In genomic region chr3:122691195-122691594, GRCh38 we compare ENCODE assay signal across 8 cellular contexts. TPM values are rescaled to one million over a fixed set of nuclear protein-coding genes. Genes with fewer than 3 reads are reported as not detected.
DNase-seq lines count a peak whose midpoint lies in the region; ATAC-seq, FAIRE-seq and TF ChIP-seq lines count a peak whose summit lies in the region.
"Had no signal": no experiment of that assay in that cellular context is flagged by ENCODE, and none has a peak within 500 bp of the region (broad histone marks: within the 10 kb centered on the region; RNA-seq: fewer than 3 reads in every experiment).

No MANE protein-coding gene starts in this region.

- peak in 4 of 6 donors; percentile 53 to 72 (median 63) for DNase-seq in pancreas
- no peak for DNase-seq in activated T-cell treated with anti-CD3 and anti-CD28 coated beads for 4 hours
- no peak for DNase-seq in spleen
- DNase-seq in left ventricle myocardium superior = no peak

- H3K27ac ChIP-seq in pancreas (peak overlapping the region in 2 of 4 donors; percentile 6 to 24), spleen (peak overlapping the region in 1 of 8 donors; percentile 1)

- no peaks in the 10 kb centered on the region for H3K27me3 ChIP-seq in pancreas
- no peaks in the 10 kb centered on the region for H3K27me3 ChIP-seq in spleen (replicated peaks in 1 of 7)

- intact Hi-C loops in pancreas (cut with DNase I) = no loop called here
- intact Hi-C loops in spleen (cut with DNase I; ENCODE audit: low total_unique reads) = no loop called here
- intact Hi-C loops in left ventricle myocardium superior (cut with micrococcal nuclease) = no loop called here

- H3K4me1 ChIP-seq in pancreas (peaks cover 4 to 21% (median 16%) of the 10 kb centered on the region in 3 donors), spleen (peaks cover 11 to 43% (median 29%) of the 10 kb centered on the region in 6 donors)

- FAIRE-seq in pancreas (lab: Jason Lieb, UNC) = no peak
- FAIRE-seq: K562 had no signal

- H3K36me3 ChIP-seq in pancreas (peaks cover 0 to 18% (median 0%) of the 10 kb centered on the region in 3 donors), spleen (peaks cover 0 to 52% (median 9%) of the 10 kb centered on the region in 6 donors)

- no peak overlapping the region for H3K4me3 ChIP-seq in pancreas
- no peak overlapping the region for H3K4me3 ChIP-seq in spleen
- H3K4me3 ChIP-seq: K562 had no signal

- H3K9me3 ChIP-seq in pancreas (no peaks in the 10 kb centered on the region), spleen (no peaks in the 10 kb centered on the region)

- ATAC-seq in GM18867 (IDR thresholded peaks at IDR 0.05; ENCODE audit: unreplicated experiment) (peak; percentile 48), HG02870 (IDR thresholded peaks at IDR 0.05; ENCODE audit: unreplicated experiment) (peak; percentile 80), SK-N-SH treated with all-trans-retinoic acid at 6 μM for 48 hours (peak; percentile 57; the same call in 2 of the 3 replicates), pancreas (peak; percentile 83 to 93 (median 88)), left ventricle myocardium superior (no peak)
- ATAC-seq: K562 had no signal

- no peak for TF ChIP-seq POLR2A in spleen (IDR thresholded peaks at IDR 0.05)

- TF ChIP-seq CTCF in pancreas (IDR thresholded peaks at IDR 0.05) (no peak), spleen (IDR thresholded peaks at IDR 0.05 in 8 of 11, conservative IDR thresholded peaks at IDR 0.05 in 3 of 11) (no peak)

- 41 to 46% methylated on average over 4 of the region's 4 CpGs for WGBS in pancreas, 2 donors
- 78 to 94% (median 81%) methylated on average over 4 of the region's 4 CpGs for WGBS in spleen, 5 donors

TF ChIP-seq in SK-N-SH treated with all-trans-retinoic acid at 6 μM for 48 hours, 23 proteins besides CTCF, POLR2A, EP300 and RAD21:
- TF ChIP-seq TSHZ2 (CRISPR knock-in tag; IDR thresholded peaks at IDR 0.05) = no peak
- no peak for TF ChIP-seq ZFP3 (CRISPR knock-in tag; IDR thresholded peaks at IDR 0.05)
- no peak for TF ChIP-seq ESRRG (CRISPR knock-in tag; IDR thresholded peaks at IDR 0.05)
- TF ChIP-seq POU6F1 (CRISPR knock-in tag; IDR thresholded peaks at IDR 0.05; ENCODE audit: borderline replicate concordance, low read depth) = no peak
- no peak for TF ChIP-seq ZC3H10 (CRISPR knock-in tag; IDR thresholded peaks at IDR 0.05)
- TF ChIP-seq ARNTL (CRISPR knock-in tag; IDR thresholded peaks at IDR 0.05; ENCODE audit: borderline replicate concordance, low read depth) = no peak
- no peak for TF ChIP-seq ZNF8 (CRISPR knock-in tag; IDR thresholded peaks at IDR 0.05)
- no peak for TF ChIP-seq CREB5 (CRISPR knock-in tag; IDR thresholded peaks at IDR 0.05; ENCODE audit: low read depth)
- TF ChIP-seq ISL1 (CRISPR knock-in tag; IDR thresholded peaks at IDR 0.05) = no peak
- no peak for TF ChIP-seq ZFP30 (CRISPR knock-in tag; IDR thresholded peaks at IDR 0.05)
- no peak for TF ChIP-seq PATZ1 (CRISPR knock-in tag; IDR thresholded peaks at IDR 0.05; ENCODE audit: borderline replicate concordance)
- TF ChIP-seq CSRNP3 (CRISPR knock-in tag; IDR thresholded peaks at IDR 0.05) = no peak
- no peak for TF ChIP-seq BACH2 (CRISPR knock-in tag; IDR thresholded peaks at IDR 0.05; ENCODE audit: borderline replicate concordance)
- TF ChIP-seq PPARA (CRISPR knock-in tag; IDR thresholded peaks at IDR 0.05; ENCODE audit: borderline replicate concordance) = no peak
- no peak for TF ChIP-seq CSDC2 (CRISPR knock-in tag; IDR thresholded peaks at IDR 0.05)
- no peak for TF ChIP-seq TOX (CRISPR knock-in tag; IDR thresholded peaks at IDR 0.05; ENCODE audit: borderline replicate concordance)
- TF ChIP-seq SNAI2 (CRISPR knock-in tag; IDR thresholded peaks at IDR 0.05) = no peak
- no peak for TF ChIP-seq ZNF70 (CRISPR knock-in tag; IDR thresholded peaks at IDR 0.05)
- no peak for TF ChIP-seq TCF4 (CRISPR knock-in tag; IDR thresholded peaks at IDR 0.05; ENCODE audit: borderline replicate concordance)
- TF ChIP-seq OSR1 (CRISPR knock-in tag; IDR thresholded peaks at IDR 0.05) = no peak

RNA-seq across cellular contexts. Expression of gene PARP14, which starts 10.6 kb away (rescaled TPM):
- total RNA-seq in pancreas = 10 to 100 TPM in 5 of 6 donors, 1 to 10 TPM in 1; 7.6 to 27.7 (median 13.4) TPM
- 10 to 100 TPM in 1 of 2 donors, 1 to 10 TPM in 1; 7.2 to 11.3 TPM for polyA plus RNA-seq in pancreas
- total RNA-seq in spleen = 100 to 1,000 TPM; 123 to 187 (median 176) TPM
- 10 to 100 TPM; 17.4 to 43.5 (median 36.7) TPM for polyA plus RNA-seq in spleen
- 13.3 TPM for total RNA-seq in left ventricle myocardium superior

Comparison
In these comparisons a context has a peak if more than half of its experiments do, and no peak if none do; other contexts are left out.
1. DNase-seq: peak in pancreas (4 of 6); none in activated T-cell treated with anti-CD3 and anti-CD28 coated beads for 4 hours (single experiment), spleen (single experiment) and left ventricle myocardium superior (single experiment).